Comparison of ENCODE assay signal across 9 cellular contexts in genomic region chr2:207161247-207161646, GRCh38. TPM values are rescaled to one million over a fixed set of nuclear protein-coding genes. Genes with fewer than 3 reads are reported as not detected.
DNase-seq lines count a peak whose midpoint lies in the region; ATAC-seq and TF ChIP-seq lines count a peak whose summit lies in the region.
"Had no signal": no experiment of that assay in that cellular context is flagged by ENCODE, and none has a peak within 500 bp of the region (broad histone marks: within the 10 kb centered on the region; RNA-seq: fewer than 3 reads in every experiment).

No MANE protein-coding gene starts in this region.

- no peak for DNase-seq in PC-3
- no peak for DNase-seq in esophagus muscularis mucosa (ENCODE audit: extremely low spot score)
- DNase-seq in pons (ENCODE audit: low spot score), result peak; percentile 85
- no peak for DNase-seq in UCSD-AML1 (lab: John Stamatoyannopoulos, UW; ENCODE audit: unreplicated experiment)
- DNase-seq in GM13977 (ENCODE audit: low spot score), result no peak
- no peak for DNase-seq in activated CD4-positive, alpha-beta T cell treated with anti-CD3 and anti-CD28 coated beads, Interleukin-2, amount 50 U/mL, for 1 hour
- DNase-seq: activated CD8-positive, alpha-beta memory T cell treated with anti-CD3 and anti-CD28 coated beads, Interleukin-2, amount 50 U/mL, for 4 hours had no signal

- TF ChIP-seq CTCF in PC-3 (conservative IDR thresholded peaks at IDR 0.05; ENCODE audit: low read depth, low read length), result no peak
- no peak for TF ChIP-seq CTCF in esophagus muscularis mucosa (IDR thresholded peaks at IDR 0.05)
- TF ChIP-seq CTCF in GM13977 (IDR thresholded peaks at IDR 0.05; ENCODE audit: extremely low read depth, insufficient read depth, missing control alignments), result no peak

- H3K4me1 ChIP-seq in ES-I3 (ENCODE audit: insufficient read depth, low read length) (peaks cover 59% of the 10 kb centered on the region), PC-3 (ENCODE audit: insufficient read depth, low read length) (peaks cover 38% of the 10 kb centered on the region), esophagus muscularis mucosa (peaks cover 64 to 71% (median 70%) of the 10 kb centered on the region in 4 donors)

- TF ChIP-seq EP300 in esophagus muscularis mucosa (IDR thresholded peaks at IDR 0.05), result no peak

- H3K9me2 ChIP-seq in PC-3 (replicated peaks; ENCODE audit: low read length), result no peaks in the 10 kb centered on the region

- TF ChIP-seq POLR2A in esophagus muscularis mucosa (IDR thresholded peaks at IDR 0.05; ENCODE audit: low read depth), result no peak

- H3K36me3 ChIP-seq in ES-I3 (ENCODE audit: insufficient read depth, low read length) (peaks cover 3% of the 10 kb centered on the region), PC-3 (ENCODE audit: low read depth, low read length) (no peaks in the 10 kb centered on the region), esophagus muscularis mucosa (no peaks in the 10 kb centered on the region)

- POLR2A ChIA-PET in PC-3 (lab: Charles Lee; ENCODE audit: unreplicated experiment), result no interaction called here

- no peaks in the 10 kb centered on the region for H4K20me1 ChIP-seq in PC-3 (ENCODE audit: low read length)

- H3K4me3 ChIP-seq in PC-3 (ENCODE audit: low read length) (peak overlapping the region; percentile 10; the same call in 1 of the 2 replicates), esophagus muscularis mucosa (peak overlapping the region; percentile 78 to 90 (median 82))

- no peak overlapping the region for H2AFZ ChIP-seq in PC-3 (ENCODE audit: low read length)

- H3K27me3 ChIP-seq in PC-3 (ENCODE audit: low read length), result no peaks in the 10 kb centered on the region
- no peaks in the 10 kb centered on the region for H3K27me3 ChIP-seq in esophagus muscularis mucosa

- no peak for ATAC-seq in PC-3
- ATAC-seq in HG03175 (IDR thresholded peaks at IDR 0.05; ENCODE audit: unreplicated experiment), result no peak

- H3K79me2 ChIP-seq in PC-3 (ENCODE audit: low read length), result peaks cover 87% of the 10 kb centered on the region

- H3K9ac ChIP-seq in ES-I3 (ENCODE audit: low read depth, low read length), result peak overlapping the region; percentile 99; the same call in 1 of the 2 replicates
- no peak overlapping the region for H3K9ac ChIP-seq in PC-3 (ENCODE audit: low read length)

- 45% methylated on average over 3 of the region's 3 CpGs for WGBS in esophagus muscularis mucosa

- BruUV-seq in PC-3 (replicated peaks; lab: Mats Ljungman, UMichigan), result no TSS peak

- H3F3A ChIP-seq in PC-3 (ENCODE audit: low read length, unreplicated experiment), result no peaks in the 10 kb centered on the region

- H3K9me3 ChIP-seq in ES-I3 (ENCODE audit: control insufficient read depth, insufficient read depth, low read length) (no peaks in the 10 kb centered on the region), PC-3 (ENCODE audit: low read length) (no peaks in the 10 kb centered on the region), esophagus muscularis mucosa (no peaks in the 10 kb centered on the region)

- in situ Hi-C loops in GM13977 (cut with MboI; ENCODE audit: low pct_unique_long_range_greater_than_20kb, low sequenced_read_pairs, unreplicated experiment), result no loop called here

- H3K27ac ChIP-seq in PC-3 (ENCODE audit: low read length) (peak overlapping the region; percentile 65), esophagus muscularis mucosa (replicated peaks in 1 of 4) (peak overlapping the region; percentile 100)

- intact Hi-C loops in PC-3 (cut with micrococcal nuclease), result loop anchor here (10.0 kb wide), 3 partner anchors 356 to 564 kb away; no protein-coding TSS in a partner anchor
- intact Hi-C loops in esophagus muscularis mucosa (cut with DNase I), result loop anchor here (5.0 to 10.0 kb wide), 2 partner anchors 86 to 179 kb away; no protein-coding TSS in a partner anchor

- CTCF ChIA-PET in PC-3 (lab: Charles Lee), result no interaction called here

- peak overlapping the region; percentile 96 for H3K4me2 ChIP-seq in PC-3 (ENCODE audit: low read length)

RNA-seq across cellular contexts. Expression of gene KLF7, which starts 4.5 kb away (rescaled TPM):
- total RNA-seq in PC-3 (2014; rRNA removed) (4.0 and 5.6 TPM in 2 replicates), esophagus muscularis mucosa (10 to 100 TPM; 25.3 to 47.4 (median 36.9) TPM)
